ENCODE assay signal across 1 cellular context in genomic region chr10:50572017-50572491, GRCh38.
TF ChIP-seq lines count a peak whose summit lies in the region.

No MANE protein-coding gene starts in this region.

TF ChIP-seq in HepG2, 621 proteins besides CTCF, POLR2A, EP300 and RAD21 (continued from another document and continues in another):
- TF ChIP-seq ZNF710 (CRISPR knock-in tag; IDR thresholded peaks at IDR 0.05; ENCODE audit: borderline replicate concordance) (peak; percentile 81; the same call in 1 of the 2 replicates), ZNF34 (CRISPR knock-in tag; IDR thresholded peaks at IDR 0.05; ENCODE audit: borderline replicate concordance) (peak; percentile 54; the same call in 1 of the 2 replicates), HOXA7 (CRISPR knock-in tag; IDR thresholded peaks at IDR 0.05) (no peak), ZNF607 (CRISPR knock-in tag; IDR thresholded peaks at IDR 0.05; ENCODE audit: borderline replicate concordance) (peak; percentile 30; the same call in 1 of the 2 replicates), GATAD2A (CRISPR knock-in tag; IDR thresholded peaks at IDR 0.05) (peak; percentile 99), FOXA3 (CRISPR knock-in tag; IDR thresholded peaks at IDR 0.05) (peak; percentile 91), NCOR1 (IDR thresholded peaks at IDR 0.05; ENCODE audit: borderline replicate concordance, low read length) (peak; percentile 95), NR2F6 (IDR thresholded peaks at IDR 0.05) (peak; percentile 84), NR2F6 (CRISPR knock-in tag; IDR thresholded peaks at IDR 0.05) (peak; percentile 87), MIER2 (CRISPR knock-in tag; IDR thresholded peaks at IDR 0.05) (peak; percentile 40; the same call in 1 of the 2 replicates), ZNF878 (CRISPR knock-in tag; IDR thresholded peaks at IDR 0.05) (peak; percentile 80; the same call in 1 of the 2 replicates), ZFP82 (CRISPR knock-in tag; IDR thresholded peaks at IDR 0.05; ENCODE audit: borderline replicate concordance) (peak; percentile 57; the same call in 1 of the 2 replicates), SSRP1 (CRISPR knock-in tag; IDR thresholded peaks at IDR 0.05) (peak; percentile 88; the same call in 1 of the 2 replicates), ZNF556 (CRISPR knock-in tag; IDR thresholded peaks at IDR 0.05; ENCODE audit: borderline replicate concordance) (no peak), NCOA2 (CRISPR knock-in tag; IDR thresholded peaks at IDR 0.05) (peak; percentile 89), ZMAT5 (CRISPR knock-in tag; IDR thresholded peaks at IDR 0.05; ENCODE audit: borderline replicate concordance, low read depth) (no peak), REXO4 (CRISPR knock-in tag; IDR thresholded peaks at IDR 0.05; ENCODE audit: borderline replicate concordance) (no peak), CEBPZ (IDR thresholded peaks at IDR 0.05; ENCODE audit: low read length) (no peak), ZBED4 (CRISPR knock-in tag; IDR thresholded peaks at IDR 0.05; ENCODE audit: borderline replicate concordance) (peak; percentile 39; the same call in 1 of the 2 replicates), HNF1B (CRISPR knock-in tag; IDR thresholded peaks at IDR 0.05) (peak; percentile 88), GABPA (IDR thresholded peaks at IDR 0.05; ENCODE audit: low read depth, low read length) (no peak), GABPA (CRISPR knock-in tag; IDR thresholded peaks at IDR 0.05; ENCODE audit: low read depth) (peak; percentile 44; the same call in 1 of the 2 replicates), MEF2D (CRISPR knock-in tag; IDR thresholded peaks at IDR 0.05) (peak; percentile 49; the same call in 1 of the 2 replicates), ZNF574 (CRISPR knock-in tag; IDR thresholded peaks at IDR 0.05) (peak; percentile 59), ZNF792 (CRISPR knock-in tag; IDR thresholded peaks at IDR 0.05) (peak; percentile 100), TBX2 (CRISPR knock-in tag; IDR thresholded peaks at IDR 0.05; ENCODE audit: borderline replicate concordance) (peak; percentile 71; the same call in 1 of the 2 replicates), RXRB (CRISPR knock-in tag; IDR thresholded peaks at IDR 0.05; ENCODE audit: borderline replicate concordance) (peak; percentile 94), IRF2 (CRISPR knock-in tag; IDR thresholded peaks at IDR 0.05) (peak; percentile 78), NCOA1 (CRISPR knock-in tag; IDR thresholded peaks at IDR 0.05) (0 out of 2 replicates have a peak, but pooled peaks have one; percentile 26), SALL2 (CRISPR knock-in tag; IDR thresholded peaks at IDR 0.05) (no peak), KDM6A (CRISPR knock-in tag; IDR thresholded peaks at IDR 0.05; ENCODE audit: low read depth) (peak; percentile 83), JUN (CRISPR knock-in tag; IDR thresholded peaks at IDR 0.05) (0 out of 2 replicates have a peak, but pooled peaks have one; percentile 60), ZBTB3 (CRISPR knock-in tag; IDR thresholded peaks at IDR 0.05; ENCODE audit: borderline replicate concordance, low read depth) (no peak), POGZ (CRISPR knock-in tag; IDR thresholded peaks at IDR 0.05) (peak; percentile 95), GATA4 (IDR thresholded peaks at IDR 0.05; ENCODE audit: borderline replicate concordance, low read depth) (no peak), PRMT3 (CRISPR knock-in tag; IDR thresholded peaks at IDR 0.05; ENCODE audit: borderline replicate concordance, low read depth) (no peak), CBX5 (CRISPR knock-in tag; IDR thresholded peaks at IDR 0.05; ENCODE audit: borderline replicate concordance) (peak; percentile 79; the same call in 1 of the 2 replicates), ZNF609 (CRISPR knock-in tag; IDR thresholded peaks at IDR 0.05; ENCODE audit: borderline replicate concordance) (peak; percentile 57), POLR2AphosphoS2 (IDR thresholded peaks at IDR 0.05; ENCODE audit: low read depth, low read length) (no peak), TARDBP (CRISPR knock-in tag; IDR thresholded peaks at IDR 0.05) (peak; percentile 90; the same call in 1 of the 2 replicates), ZNF138 (CRISPR knock-in tag; IDR thresholded peaks at IDR 0.05; ENCODE audit: low read depth) (no peak), DMAP1 (CRISPR knock-in tag; IDR thresholded peaks at IDR 0.05) (peak; percentile 81), ESRRA (CRISPR knock-in tag; IDR thresholded peaks at IDR 0.05; ENCODE audit: low read depth) (peak; percentile 82)
